ENCODE assay signal across 13 cellular contexts in the genomic region with DNA sequence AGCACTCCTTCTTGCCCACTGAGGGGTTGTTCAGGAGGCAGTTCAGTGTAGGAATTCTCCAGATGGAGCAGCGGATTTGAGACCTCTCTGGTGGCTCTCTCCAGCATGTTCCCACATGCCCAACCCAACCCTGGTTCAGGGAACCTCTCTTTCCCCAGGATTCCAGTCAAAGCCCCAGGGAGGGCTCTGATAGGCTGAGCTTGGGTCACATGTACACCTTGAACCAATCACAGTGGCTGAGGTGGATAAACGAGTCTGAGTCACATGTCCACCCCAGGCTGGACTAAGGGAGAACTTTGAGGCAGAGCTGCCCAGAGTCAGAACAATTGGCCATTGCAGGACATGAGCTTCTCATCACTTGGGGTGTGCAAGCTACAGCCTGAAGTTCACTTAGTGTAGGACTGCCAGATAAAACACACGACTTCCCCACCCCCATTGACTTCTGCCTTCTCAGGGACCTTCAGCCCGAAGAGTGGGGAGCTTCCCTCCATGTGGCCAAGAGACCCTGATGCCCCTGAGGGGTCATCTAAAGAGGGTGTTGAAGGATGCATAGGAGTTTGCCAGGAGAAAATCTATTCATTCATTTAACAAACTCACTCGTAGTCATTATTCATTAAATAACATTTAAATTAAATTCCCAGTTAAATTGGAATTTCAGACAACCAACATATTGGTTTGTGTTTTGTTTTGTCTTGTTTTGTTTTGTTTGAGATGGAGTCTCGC. TPM values are rescaled to one million over a fixed set of nuclear protein-coding genes. Genes with fewer than 3 reads are reported as not detected.
DNase-seq lines count a peak whose midpoint lies in the region; ATAC-seq and TF ChIP-seq lines count a peak whose summit lies in the region.
"Had no signal": no experiment of that assay in that cellular context is flagged by ENCODE, and none has a peak within 500 bp of the region (broad histone marks: within the 10 kb centered on the region; RNA-seq: fewer than 3 reads in every experiment).

No MANE protein-coding gene starts in this region.

- no peaks in the 10 kb centered on the region for H3K9me3 ChIP-seq in ascending aorta
- H3K9me3 ChIP-seq in osteoblast (ENCODE audit: low read depth, low read length): no peaks in the 10 kb centered on the region
- H3K9me3 ChIP-seq: heart left ventricle had no signal

- no peaks in the 10 kb centered on the region for H3K36me3 ChIP-seq in ascending aorta
- no peaks in the 10 kb centered on the region for H3K36me3 ChIP-seq in osteoblast (ENCODE audit: insufficient read depth, low read length)
- H3K36me3 ChIP-seq: heart left ventricle had no signal

- H2AFZ ChIP-seq in osteoblast (ENCODE audit: low read length): no peak overlapping the region

- TF ChIP-seq CTCF in NB4 (IDR thresholded peaks at IDR 0.05; ENCODE audit: low read depth, low read length): no peak
- no peak for TF ChIP-seq CTCF in ascending aorta (IDR thresholded peaks at IDR 0.05)
- TF ChIP-seq CTCF in osteoblast (IDR thresholded peaks at IDR 0.05; ENCODE audit: extremely low read depth, low read depth, low read length): no peak

- no peaks in the 10 kb centered on the region for H4K20me1 ChIP-seq in osteoblast (ENCODE audit: insufficient read depth, low read length)

- intact Hi-C loops in ascending aorta (cut with DNase I): loop anchor here (1.0 to 2.0 kb wide), 2 partner anchors 24 to 59 kb away; a partner anchor contains a TSS

- peak overlapping the region; percentile 38 to 69 for H3K27ac ChIP-seq in ascending aorta
- no peak overlapping the region for H3K27ac ChIP-seq in osteoblast (ENCODE audit: low read depth, low read length)
- H3K27ac ChIP-seq: heart left ventricle, VCaP had no signal

- peak; percentile 14 for DNase-seq in NCI-H2227 (lab: John Stamatoyannopoulos, UW; ENCODE audit: unreplicated experiment)
- no peak for DNase-seq in NCI-H2227 treated with DMSO at 0.1 percent for 48 hours (lab: John Stamatoyannopoulos, UW)
- peak; percentile 49 for DNase-seq in NB4 (ENCODE audit: low read depth)
- no peak for DNase-seq in ascending aorta (ENCODE audit: low spot score in 2 of 2)
- DNase-seq in osteoblast (ENCODE audit: insufficient read length, low spot score, missing footprints): peak; percentile 92
- no peak for DNase-seq in stimulated activated CD8-positive, alpha-beta memory T cell treated with anti-CD3 and anti-CD28 coated beads, Interleukin-4, amount 100 ng/mL, for 48 hours
- DNase-seq: aorta, heart left ventricle, NCI-H2029, nephron progenitor cell had no signal

- no peak overlapping the region for H3K4me2 ChIP-seq in osteoblast (ENCODE audit: insufficient read depth, low read length)

- H3K4me3 ChIP-seq in NB4 (ENCODE audit: low read depth, low read length): no peak overlapping the region
- no peak overlapping the region for H3K4me3 ChIP-seq in ascending aorta
- no peak overlapping the region for H3K4me3 ChIP-seq in osteoblast (ENCODE audit: insufficient read depth, low read length)
- H3K4me3 ChIP-seq: heart left ventricle had no signal

- TF ChIP-seq POLR2A in NB4 (IDR thresholded peaks at IDR 0.05; ENCODE audit: extremely low read depth, insufficient read length): no peak

- H3K4me1 ChIP-seq in ascending aorta (peaks cover 9 to 35% of the 10 kb centered on the region in 2 donors), osteoblast (ENCODE audit: insufficient read depth, low read length) (peaks cover 12% of the 10 kb centered on the region)

- ATAC-seq in GM19455 (IDR thresholded peaks at IDR 0.05; ENCODE audit: unreplicated experiment) (no peak), HG03139 (IDR thresholded peaks at IDR 0.05; ENCODE audit: unreplicated experiment) (no peak)
- ATAC-seq: heart left ventricle had no signal

- H3K79me2 ChIP-seq in osteoblast (ENCODE audit: insufficient read depth, low read length): no peaks in the 10 kb centered on the region

- no peaks in the 10 kb centered on the region for H3K27me3 ChIP-seq in ascending aorta
- H3K27me3 ChIP-seq in osteoblast (ENCODE audit: insufficient read depth, low read length): peaks cover 6% of the 10 kb centered on the region

RNA-seq across cellular contexts. Expression of a gene that starts 4.0 kb away (rescaled TPM):
- total RNA-seq in ascending aorta (32.8 TPM), osteoblast (5.4 and 5.6 TPM in 2 replicates)

RNA-seq across cellular contexts. Expression of a gene that starts 6.9 kb away (rescaled TPM):
- total RNA-seq in ascending aorta (1.5 TPM), osteoblast (0.29 and 0.72 TPM in 2 replicates)

RNA-seq across cellular contexts. Expression of a gene that starts 59.4 kb away (rescaled TPM):
- total RNA-seq in ascending aorta (43.1 TPM), osteoblast (25.7 and 28.0 TPM in 2 replicates)

Comparison
In these comparisons a context has a peak if more than half of its experiments do, and no peak if none do; other contexts are left out.
1. DNase-seq: peak in NCI-H2227 (single experiment), NB4 (single experiment) and osteoblast (single experiment); none in NCI-H2227 treated with DMSO at 0.1 percent for 48 hours (single experiment), ascending aorta (0 of 2) and stimulated activated CD8-positive, alpha-beta memory T cell treated with anti-CD3 and anti-CD28 coated beads, Interleukin-4, amount 100 ng/mL, for 48 hours (single experiment).